In genomic region chr5:158876263-158876942, GRCh38 we compare ENCODE assay signal across 1 cellular context.
A peak's percentile ranks its signal among the peaks of the same experiment; 100 is the strongest.
TF ChIP-seq lines count a peak whose summit lies in the region.

No MANE protein-coding gene starts in this region.

TF ChIP-seq in GM12878, 131 proteins besides CTCF, POLR2A, EP300 and RAD21 (continued from another document):
- TF ChIP-seq FOS (IDR thresholded peaks at IDR 0.05; ENCODE audit: borderline replicate concordance, extremely low read depth, insufficient read length) (no peak), ETV6 (conservative IDR thresholded peaks at IDR 0.05 in 1 of 2, IDR thresholded peaks at IDR 0.05 in 1 of 2; ENCODE audit: borderline replicate concordance in 1 of 2, low read depth in 1 of 2) (peak in 1 of 2 experiments; percentile 66; a peak in 1 of 4 replicates), ZNF622 (IDR thresholded peaks at IDR 0.05) (no peak), TCF3 (IDR thresholded peaks at IDR 0.05; ENCODE audit: borderline replicate concordance, insufficient read depth, low read depth, low read length) (no peak), NFIC (IDR thresholded peaks at IDR 0.05; ENCODE audit: low read depth, low read length) (peak; percentile 63), MXI1 (IDR thresholded peaks at IDR 0.05; ENCODE audit: low read depth, low read length) (no peak), POLR2AphosphoS2 (IDR thresholded peaks at IDR 0.05; ENCODE audit: low read depth, low read length) (no peak), ZNF24 (IDR thresholded peaks at IDR 0.05) (0 out of 2 replicates have a peak, but pooled peaks have one; percentile 1), CREB1 (IDR thresholded peaks at IDR 0.05; ENCODE audit: low read depth) (peak; percentile 34; the same call in 1 of the 2 replicates), RUNX3 (IDR thresholded peaks at IDR 0.05; ENCODE audit: low read length) (peak; percentile 14; the same call in 1 of the 2 replicates)
